In genomic region chr4:98248984-98249383, GRCh38 we compare ENCODE assay signal across 29 cellular contexts. TPM values are rescaled to one million over a fixed set of nuclear protein-coding genes. Genes with fewer than 3 reads are reported as not detected.
A peak's percentile ranks its signal among the peaks of the same experiment; 100 is the strongest.
DNase-seq lines count a peak whose midpoint lies in the region; ATAC-seq lines count a peak whose summit lies in the region.
"Had no signal": no experiment of that assay in that cellular context is flagged by ENCODE, and none has a peak within 500 bp of the region (broad histone marks: within the 10 kb centered on the region; RNA-seq: fewer than 3 reads in every experiment).

No MANE protein-coding gene starts in this region.

- no peak overlapping the region for H3K27ac Mint-ChIP-seq in activated T-cell treated with anti-CD3 and anti-CD28 coated beads, Interleukin-2, amount 50 U/mL, for 72 hours
- H3K27ac Mint-ChIP-seq: B cell; HFFc6; memory B cell; T-helper 1 cell treated with Interleukin-12 subunit alpha and Interleukin-12 subunit beta and Interleukin-4 antibody, amounts not matched to agents 30 μg/mL and 1 μg/mL, for 36 hours had no signal

- peaks cover 12% of the 10 kb centered on the region for H3K4me1 Mint-ChIP-seq in activated T-cell treated with anti-CD3 and anti-CD28 coated beads, Interleukin-2, amount 50 U/mL, for 72 hours (ENCODE audit: low read depth)
- H3K4me1 Mint-ChIP-seq: B cell; CD8-positive, alpha-beta memory T cell; memory B cell; neural crest cell had no signal

- peaks cover 2 to 9% of the 10 kb centered on the region in 2 donors for H3K9me3 Mint-ChIP-seq in activated T-cell treated with anti-CD3 and anti-CD28 coated beads, Interleukin-2, amount 50 U/mL, for 72 hours
- H3K9me3 Mint-ChIP-seq: dendritic cell treated with granulocyte-macrophage colony-stimulating factor and Interleukin-4, amounts not matched to agents 40 ng/mL and 50 ng/mL, for 4 days; HFFc6; neural crest cell had no signal

- DNase-seq in activated T-cell treated with anti-CD3 and anti-CD28 coated beads, Interleukin-2, amount 50 U/mL, for 72 hours = no peak
- no peak for DNase-seq in activated T-cell treated with anti-CD3 and anti-CD28 coated beads, Interleukin-2, amount 50 U/mL, for 48 hours
- no peak for DNase-seq in stimulated activated naive CD8-positive, alpha-beta T cell treated with anti-CD3 and anti-CD28 coated beads, Interleukin-15, Interleukin-2, amounts not matched to agents 100 U/mL and 50 U/mL, for 24 hours
- no peak for DNase-seq in NCI-H524 treated with DMSO at 0.1 percent for 48 hours (lab: John Stamatoyannopoulos, UW)
- no peak for DNase-seq in NOMO-1 treated with DMSO at 0.1 percent for 48 hours (lab: John Stamatoyannopoulos, UW; ENCODE audit: unreplicated experiment)
- no peak for DNase-seq in epidermal melanocyte (ENCODE audit: insufficient read length, low spot score)
- DNase-seq: activated CD4-positive, alpha-beta T cell treated with anti-CD3 and anti-CD28 coated beads for 1 hour; CD8-positive, alpha-beta memory T cell; central memory CD4-positive, alpha-beta T cell; DMS 273 treated with DMSO at 0.1 percent for 48 hours; EL; HFFc6; hypothalamus; NCI-H1417 treated with DMSO at 0.1 percent for 48 hours; NCI-H2081 treated with DMSO at 0.1 percent for 48 hours; OCI-M1; SK-N-SH; stimulated activated CD4-positive, alpha-beta T cell treated with anti-CD3 and anti-CD28 coated beads, Interleukin-1b, Interleukin-23, amount 100 ng/mL, for 48 hours; stimulated activated CD8-positive, alpha-beta memory T cell treated with anti-CD3 and anti-CD28 coated beads, Interleukin-4, amount 100 ng/mL, for 48 hours; trophoblast cell had no signal

- peak; percentile 69 to 71 for ATAC-seq in activated T-cell treated with anti-CD3 and anti-CD28 coated beads, Interleukin-2, amount 50 U/mL, for 72 hours (replicated peaks in 1 of 2)
- ATAC-seq in GM21717 (IDR thresholded peaks at IDR 0.05; ENCODE audit: unreplicated experiment) (peak; percentile 87), HG03432 (IDR thresholded peaks at IDR 0.05; ENCODE audit: unreplicated experiment) (peak; percentile 58)
- ATAC-seq in stimulated activated naive CD8-positive, alpha-beta T cell treated with anti-CD3 and anti-CD28 coated beads, Interleukin-15, Interleukin-2, amounts not matched to agents 100 U/mL and 50 U/mL, for 24 hours = peak; percentile 97
- ATAC-seq: gastroesophageal sphincter, left lobe of liver had no signal

- H3K27me3 Mint-ChIP-seq in activated T-cell treated with anti-CD3 and anti-CD28 coated beads, Interleukin-2, amount 50 U/mL, for 72 hours (ENCODE audit: low read depth) = no peaks in the 10 kb centered on the region
- H3K27me3 Mint-ChIP-seq: dendritic cell treated with granulocyte-macrophage colony-stimulating factor and Interleukin-4, amounts not matched to agents 40 ng/mL and 50 ng/mL, for 4 days had no signal

- H3K36me3 Mint-ChIP-seq in activated T-cell treated with anti-CD3 and anti-CD28 coated beads, Interleukin-2, amount 50 U/mL, for 72 hours (ENCODE audit: insufficient read depth in 2 of 2) = peaks cover 0 to 1% of the 10 kb centered on the region in 2 donors

- no peak overlapping the region for H3K4me3 Mint-ChIP-seq in activated T-cell treated with anti-CD3 and anti-CD28 coated beads, Interleukin-2, amount 50 U/mL, for 72 hours
- H3K4me3 Mint-ChIP-seq: B cell; CD8-positive, alpha-beta memory T cell; dendritic cell treated with granulocyte-macrophage colony-stimulating factor and Interleukin-4, amounts not matched to agents 40 ng/mL and 50 ng/mL, for 4 days; HFFc6; memory B cell; neural crest cell; T-helper 1 cell treated with Interleukin-12 subunit alpha and Interleukin-12 subunit beta and Interleukin-4 antibody, amounts not matched to agents 30 μg/mL and 1 μg/mL, for 36 hours had no signal

RNA-seq across cellular contexts. Expression of gene RAP1GDS1, which starts 12.2 kb away (rescaled TPM):
- 10 to 100 TPM; 47.2 to 54.6 TPM for total RNA-seq in activated T-cell treated with anti-CD3 and anti-CD28 coated beads, Interleukin-2, amount 50 U/mL, for 72 hours
